19 cellular contexts compared by ENCODE assay signal in the genomic region with DNA sequence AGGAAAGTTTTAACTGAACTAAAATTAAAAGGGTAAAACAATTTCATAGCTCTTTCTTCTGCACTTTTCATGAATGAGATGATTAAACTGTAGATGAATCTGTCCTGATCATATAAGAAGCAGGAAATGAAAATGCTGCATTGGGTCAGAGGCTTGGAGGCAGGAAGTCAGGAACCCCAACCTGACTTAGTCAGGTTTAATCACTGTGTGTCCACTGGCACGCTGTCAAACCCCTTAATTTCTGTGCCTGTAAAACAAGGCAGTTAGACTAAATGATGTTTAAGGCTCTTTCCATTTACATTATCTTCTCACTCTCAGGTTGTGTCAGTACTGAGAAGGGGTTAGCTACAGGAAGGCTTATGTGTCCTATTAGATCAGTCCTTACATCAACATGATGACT.
A peak's percentile ranks its signal among the peaks of the same experiment; 100 is the strongest.
DNase-seq lines count a peak whose midpoint lies in the region; ATAC-seq, FAIRE-seq and TF ChIP-seq lines count a peak whose summit lies in the region.
"Had no signal": no experiment of that assay in that cellular context is flagged by ENCODE, and none has a peak within 500 bp of the region (broad histone marks: within the 10 kb centered on the region; RNA-seq: fewer than 3 reads in every experiment).

No MANE protein-coding gene starts in this region.

- CTCF ChIA-PET in activated CD4-positive, alpha-beta T cell treated with anti-CD3 and anti-CD28 coated beads for 36 hours (lab: Charles Lee) = interaction anchor here (0.9 kb wide), 1 partner anchor 17 kb away, joined by 3 read pairs; no protein-coding TSS in a partner anchor

- no peaks in the 10 kb centered on the region for H3K36me3 Mint-ChIP-seq in activated CD4-positive, alpha-beta T cell treated with anti-CD3 and anti-CD28 coated beads for 36 hours (ENCODE audit: low read depth)
- H3K36me3 Mint-ChIP-seq: activated CD4-positive, alpha-beta memory T cell treated with anti-CD3 and anti-CD28 coated beads for 36 hours had no signal

- no peaks in the 10 kb centered on the region for H3K27me3 Mint-ChIP-seq in activated CD4-positive, alpha-beta T cell treated with anti-CD3 and anti-CD28 coated beads for 36 hours
- H3K27me3 Mint-ChIP-seq: activated CD4-positive, alpha-beta memory T cell treated with anti-CD3 and anti-CD28 coated beads for 36 hours; B cell had no signal

- H3K27ac ChIP-seq in foreskin keratinocyte = no peak overlapping the region

- no peak overlapping the region for H3K27ac Mint-ChIP-seq in activated CD4-positive, alpha-beta T cell treated with anti-CD3 and anti-CD28 coated beads for 36 hours
- H3K27ac Mint-ChIP-seq: activated CD4-positive, alpha-beta memory T cell treated with anti-CD3 and anti-CD28 coated beads for 36 hours; activated T-helper 17 cell treated with anti-CD3 and anti-CD28 coated beads, Interleukin-2, amount 50 U/mL, for 72 hours; B cell had no signal

- H3K9me3 Mint-ChIP-seq in activated CD4-positive, alpha-beta T cell treated with anti-CD3 and anti-CD28 coated beads for 36 hours (ENCODE audit: low read depth) = no peaks in the 10 kb centered on the region
- H3K9me3 Mint-ChIP-seq: activated CD4-positive, alpha-beta memory T cell treated with anti-CD3 and anti-CD28 coated beads for 36 hours had no signal

- H3K4me1 Mint-ChIP-seq in activated CD4-positive, alpha-beta T cell treated with anti-CD3 and anti-CD28 coated beads for 36 hours = no peaks in the 10 kb centered on the region
- H3K4me1 Mint-ChIP-seq: activated T-helper 17 cell treated with anti-CD3 and anti-CD28 coated beads, Interleukin-2, amount 50 U/mL, for 72 hours; B cell had no signal

- FAIRE-seq in GM18507 (lab: Jason Lieb, UNC) = peak; percentile 72
- FAIRE-seq: TTC549 had no signal

- H3K4me1 ChIP-seq in foreskin keratinocyte = peaks cover 17% of the 10 kb centered on the region

- no peak overlapping the region for H3K4me3 Mint-ChIP-seq in activated CD4-positive, alpha-beta T cell treated with anti-CD3 and anti-CD28 coated beads for 36 hours
- H3K4me3 Mint-ChIP-seq: activated CD4-positive, alpha-beta memory T cell treated with anti-CD3 and anti-CD28 coated beads for 36 hours; activated T-helper 17 cell treated with anti-CD3 and anti-CD28 coated beads, Interleukin-2, amount 50 U/mL, for 72 hours; B cell had no signal

- TF ChIP-seq CTCF in foreskin keratinocyte (conservative IDR thresholded peaks at IDR 0.05) = no peak

- H3K27me3 ChIP-seq in foreskin keratinocyte = no peaks in the 10 kb centered on the region

- POLR2A ChIA-PET in activated CD4-positive, alpha-beta T cell treated with anti-CD3 and anti-CD28 coated beads for 36 hours (lab: Charles Lee) = no interaction called here

- intact Hi-C loops in activated CD4-positive, alpha-beta T cell treated with anti-CD3 and anti-CD28 coated beads for 36 hours (cut with DNase I, micrococcal nuclease) = no loop called here

- peak; percentile 71 for ATAC-seq in HG03159 (IDR thresholded peaks at IDR 0.05; ENCODE audit: unreplicated experiment)
- peak; percentile 74 for ATAC-seq in foreskin keratinocyte
- no peak for ATAC-seq in HG02759 (IDR thresholded peaks at IDR 0.05; ENCODE audit: unreplicated experiment)
- ATAC-seq in activated CD4-positive, alpha-beta T cell treated with anti-CD3 and anti-CD28 coated beads for 36 hours = no peak
- ATAC-seq in GM21529 (IDR thresholded peaks at IDR 0.05; ENCODE audit: unreplicated experiment) = no peak
- ATAC-seq: activated T-helper 17 cell treated with anti-CD3 and anti-CD28 coated beads, Interleukin-2, amount 50 U/mL, for 72 hours; left ventricle myocardium superior had no signal

- DNase-seq in GM18507 (ENCODE audit: extremely low spot score, insufficient read length, low read depth) (no peak), RPMI7951 (ENCODE audit: low read depth) (peak; percentile 43), foreskin keratinocyte (peak; percentile 43 to 70)
- DNase-seq in activated CD4-positive, alpha-beta T cell treated with anti-CD3 and anti-CD28 coated beads for 36 hours = no peak
- no peak for DNase-seq in effector CD8-positive, alpha-beta T cell (lab: John Stamatoyannopoulos, UW)
- DNase-seq: activated CD4-positive, alpha-beta memory T cell treated with anti-CD3 and anti-CD28 coated beads for 36 hours; amniotic stem cell; cortex of kidney; KBM-7; left ventricle myocardium superior; NCI-H146; NCI-H748 treated with DMSO at 0.1 percent for 48 hours; stimulated activated CD4-positive, alpha-beta T cell treated with anti-CD3 and anti-CD28 coated beads, Interleukin-15, amount 100 ng/mL, for 24 hours had no signal

Comparison
In these comparisons a context has a peak if more than half of its experiments do, and no peak if none do; other contexts are left out.
1. DNase-seq: peak in RPMI7951 (single experiment) and foreskin keratinocyte (2 of 2); none in GM18507 (single experiment), activated CD4-positive, alpha-beta T cell treated with anti-CD3 and anti-CD28 coated beads for 36 hours (single experiment) and effector CD8-positive, alpha-beta T cell (single experiment).
2. ATAC-seq: peak in HG03159 (single experiment) and foreskin keratinocyte (single experiment); none in HG02759 (single experiment), activated CD4-positive, alpha-beta T cell treated with anti-CD3 and anti-CD28 coated beads for 36 hours (single experiment) and GM21529 (single experiment).